8 cellular contexts compared by ENCODE assay signal in the genomic region with DNA sequence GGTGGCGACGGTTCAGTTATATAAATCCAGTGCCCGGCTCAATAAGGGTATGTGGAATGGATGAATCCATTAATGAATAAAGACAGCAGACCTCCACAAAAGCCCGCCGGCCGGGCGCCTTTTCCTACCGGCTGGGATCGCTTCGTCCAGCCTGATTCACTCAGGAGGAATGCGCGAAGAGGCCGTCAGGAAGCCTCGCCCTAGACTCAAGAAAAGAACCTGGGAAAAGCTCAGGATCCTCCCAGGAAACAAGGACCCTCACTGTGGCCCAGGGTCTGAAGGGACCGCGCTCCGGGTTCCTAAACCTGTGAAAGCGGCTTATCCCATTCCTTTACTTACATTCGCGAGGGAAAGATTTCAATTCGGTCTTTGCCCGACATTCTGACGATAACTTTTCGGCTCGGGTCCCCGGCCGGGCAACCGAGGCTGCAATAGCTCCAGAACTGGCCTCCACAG. TPM values are rescaled to one million over a fixed set of nuclear protein-coding genes. Genes with fewer than 3 reads are reported as not detected.
DNase-seq lines count a peak whose midpoint lies in the region; ATAC-seq, FAIRE-seq and TF ChIP-seq lines count a peak whose summit lies in the region.

No MANE protein-coding gene starts in this region.

- H3K9me3 ChIP-seq in HepG2 (ENCODE audit: low read length), result no peaks in the 10 kb centered on the region
- H3K9me3 ChIP-seq in upper lobe of right lung, result no peaks in the 10 kb centered on the region

- CTCF ChIA-PET in HepG2 (lab: Yijun Ruan, JAX; ENCODE audit: low intra/inter-chr PET ratio, low total read pairs), result no interaction called here

- POLR2A ChIA-PET in HepG2 (lab: Yijun Ruan, JAX), result interaction anchor here (0.8 to 1.2 kb wide), 5 partner anchors 18 to 457 kb away, joined by 3 to 8 read pairs (median 3); a partner anchor contains a TSS

- WGBS in HepG2 (ENCODE audit: low lambda C conversion rate), result 5% methylated on average over 14 of the region's 28 CpGs

- H3K27ac ChIP-seq in HepG2 (ENCODE audit: extremely low read length, insufficient read depth, low read length) (peak overlapping the region; percentile 64), upper lobe of right lung (peak overlapping the region; percentile 96)

- DNase-seq in DMS 273 (lab: John Stamatoyannopoulos, UW; ENCODE audit: unreplicated experiment) (peak; percentile 61), DMS 273 treated with DMSO at 0.1 percent for 48 hours (lab: John Stamatoyannopoulos, UW) (no peak), LoVo (ENCODE audit: low spot score) (peak; percentile 46), bronchial epithelial cell (ENCODE audit: low read depth) (peak; percentile 61), HepG2 (ENCODE audit: low spot score) (peak; percentile 3), upper lobe of right lung (no peak), SHP77 (lab: John Stamatoyannopoulos, UW) (no peak), NCI-H1092 (lab: John Stamatoyannopoulos, UW) (no peak)

- H3K36me3 ChIP-seq in bronchial epithelial cell (ENCODE audit: control insufficient read depth, insufficient read depth, low read length), result peaks cover 3% of the 10 kb centered on the region
- peaks cover 1 to 4% of the 10 kb centered on the region in 2 experiments; a peak in 2 of 5 replicates for H3K36me3 ChIP-seq in HepG2 (replicated peaks in 1 of 2; ENCODE audit: control insufficient read depth in 1 of 2, insufficient read depth in 2 of 2, low read length in 2 of 2)
- peaks cover 6% of the 10 kb centered on the region for H3K36me3 ChIP-seq in upper lobe of right lung

- no peak for FAIRE-seq in bronchial epithelial cell (lab: Jason Lieb, UNC)
- no peak for FAIRE-seq in HepG2 (lab: Jason Lieb, UNC)

- H3K79me2 ChIP-seq in HepG2 (ENCODE audit: insufficient read depth, low read length), result peaks cover 59% of the 10 kb centered on the region

- peak overlapping the region; percentile 64 for H3K4me3 ChIP-seq in bronchial epithelial cell (ENCODE audit: low read depth, low read length)
- H3K4me3 ChIP-seq in HepG2 (replicated peaks in 1 of 3; ENCODE audit: insufficient read depth in 1 of 3, low read depth in 2 of 3, low read length in 3 of 3), result peak overlapping the region; percentile 80 to 93 (median 89)
- peak overlapping the region; percentile 86 for H3K4me3 ChIP-seq in upper lobe of right lung

- TF ChIP-seq POLR2A in HepG2 (IDR thresholded peaks at IDR 0.05; ENCODE audit: insufficient read depth in 1 of 2, low read depth in 2 of 2, low read length in 2 of 2), result no peak; a peak in 1 of 4 replicates

- H3K27me3 ChIP-seq in bronchial epithelial cell (ENCODE audit: control insufficient read depth, insufficient read depth, low read length), result no peaks in the 10 kb centered on the region
- no peaks in the 10 kb centered on the region; a peak in 1 of 5 replicates for H3K27me3 ChIP-seq in HepG2 (ENCODE audit: control insufficient read depth in 1 of 2, insufficient read depth in 2 of 2, low read length in 2 of 2)
- H3K27me3 ChIP-seq in upper lobe of right lung, result no peaks in the 10 kb centered on the region

- no peak overlapping the region for H2AFZ ChIP-seq in HepG2 (ENCODE audit: low read length)

- ATAC-seq in HepG2, result peak; percentile 23
- no peak for ATAC-seq in upper lobe of right lung

- intact Hi-C loops in HepG2 (cut with micrococcal nuclease; ENCODE audit: unreplicated experiment) (no loop called here), upper lobe of right lung (cut with DNase I) (no loop called here)

- in situ Hi-C loops in HepG2 (cut with HindIII; ENCODE audit: extremely low pct_ligation_motif_present, low pct_unique_long_range_greater_than_20kb), result no loop called here

- no peak for TF ChIP-seq RAD21 in HepG2 (CRISPR knock-in tag; IDR thresholded peaks at IDR 0.05)

- peak overlapping the region; percentile 89 for H3K9ac ChIP-seq in HepG2 (ENCODE audit: insufficient read depth, low read depth, low read length)

- peak overlapping the region; percentile 76 for H3K4me2 ChIP-seq in HepG2 (ENCODE audit: low read depth, low read length)

- TF ChIP-seq EP300 in HepG2 (IDR thresholded peaks at IDR 0.05; ENCODE audit: low read depth in 2 of 2, low read length in 2 of 2), result no peak
- TF ChIP-seq EP300 in HepG2 (CRISPR knock-in tag; IDR thresholded peaks at IDR 0.05; ENCODE audit: borderline replicate concordance), result no peak

- peaks cover 43% of the 10 kb centered on the region for H3K4me1 ChIP-seq in HepG2 (ENCODE audit: insufficient read depth, low read length)
- peaks cover 49% of the 10 kb centered on the region for H3K4me1 ChIP-seq in upper lobe of right lung

- peaks cover 9% of the 10 kb centered on the region; the same call in 1 of the 2 replicates for H4K20me1 ChIP-seq in HepG2 (ENCODE audit: insufficient read depth, low read length)

- BruUV-seq in HepG2 (replicated peaks; lab: Mats Ljungman, UMichigan), result TSS peak; percentile 66

- TF ChIP-seq CTCF in bronchial epithelial cell (IDR thresholded peaks at IDR 0.05; ENCODE audit: insufficient read depth, low read length, severe bottlenecking) (no peak), HepG2 (CRISPR knock-in tag; IDR thresholded peaks at IDR 0.05) (no peak), upper lobe of right lung (IDR thresholded peaks at IDR 0.05) (no peak)

RNA-seq across cellular contexts. Expression of a gene that starts 0.3 kb away (rescaled TPM):
- total RNA-seq in bronchial epithelial cell (126 and 155 TPM in 2 replicates), HepG2 (2016; rRNA removed; fragmentation: Illumina TruSeq; extraction: Trizol) (53.9 and 70.9 TPM in 2 replicates), upper lobe of right lung (67.8 TPM)
- total RNA-seq in HepG2 (2016; cell fraction: cytosol; rRNA removed; fragmentation: Illumina TruSeq; extraction: Trizol; ENCODE audit: low read depth), result 14.1 and 14.4 TPM in 2 replicates
- total RNA-seq in HepG2 (2016; cell fraction: insoluble cytoplasmic fraction; rRNA removed; fragmentation: Illumina TruSeq; extraction: Trizol), result 56.3 and 81.7 TPM in 2 replicates
- 24.1 and 24.3 TPM in 2 replicates for total RNA-seq in HepG2 (2016; cell fraction: membrane; rRNA removed; fragmentation: Illumina TruSeq; extraction: Trizol)
- total RNA-seq in HepG2 (2016; cell fraction: nucleus; rRNA removed; fragmentation: Illumina TruSeq; extraction: Trizol), result 38.4 and 39.1 TPM in 2 replicates
- polyA plus RNA-seq in HepG2 (2011; rRNA removed), result 13.8 and 16.8 TPM in 2 replicates
- 8.5 and 12.6 TPM in 2 replicates for polyA plus RNA-seq in HepG2 (2011; cell fraction: cytosol; rRNA removed)
- polyA plus RNA-seq in HepG2 (2011; cell fraction: nucleus; rRNA removed), result 2.8 and 5.5 TPM in 2 replicates
- polyA plus RNA-seq in HepG2 (2012), result 11.4 and 15.8 TPM in 2 replicates
- polyA plus RNA-seq in HepG2 (2016; cell fraction: cytosol; fragmentation: Illumina TruSeq; extraction: Trizol; ENCODE audit: low read depth), result 8.2 and 12.5 TPM in 2 replicates
- polyA plus RNA-seq in HepG2 (2016; cell fraction: insoluble cytoplasmic fraction; fragmentation: Illumina TruSeq; extraction: Trizol; ENCODE audit: low read depth), result 59.2 and 77.2 TPM in 2 replicates
- polyA plus RNA-seq in HepG2 (2016; cell fraction: membrane; fragmentation: Illumina TruSeq; extraction: Trizol; ENCODE audit: low read depth), result 14.9 and 19.0 TPM in 2 replicates
- polyA plus RNA-seq in HepG2 (2016; cell fraction: nucleus; fragmentation: Illumina TruSeq; extraction: Trizol; ENCODE audit: insufficient read depth, low read depth), result 26.0 and 30.8 TPM in 2 replicates
- 12.2 and 45.3 TPM in 2 replicates for polyA minus RNA-seq in HepG2 (2011; rRNA and poly(A)+ RNA removed; ENCODE audit: low replicate concordance)
- polyA minus RNA-seq in HepG2 (2011; cell fraction: cytosol; rRNA and poly(A)+ RNA removed), result 14.9 and 15.7 TPM in 2 replicates
- polyA minus RNA-seq in HepG2 (2011; cell fraction: nucleus; rRNA and poly(A)+ RNA removed), result 31.9 and 39.3 TPM in 2 replicates

RNA-seq across cellular contexts. Expression of a gene that starts 0.8 kb away (rescaled TPM):
- total RNA-seq in bronchial epithelial cell, result 356 and 395 TPM in 2 replicates
- 246 and 389 TPM in 2 replicates for total RNA-seq in HepG2 (2016; rRNA removed; fragmentation: Illumina TruSeq; extraction: Trizol)
- 59.3 and 60.0 TPM in 2 replicates for total RNA-seq in HepG2 (2016; cell fraction: cytosol; rRNA removed; fragmentation: Illumina TruSeq; extraction: Trizol; ENCODE audit: low read depth)
- total RNA-seq in HepG2 (2016; cell fraction: insoluble cytoplasmic fraction; rRNA removed; fragmentation: Illumina TruSeq; extraction: Trizol), result 252 and 396 TPM in 2 replicates
- total RNA-seq in HepG2 (2016; cell fraction: membrane; rRNA removed; fragmentation: Illumina TruSeq; extraction: Trizol), result 74.9 and 81.0 TPM in 2 replicates
- total RNA-seq in HepG2 (2016; cell fraction: nucleus; rRNA removed; fragmentation: Illumina TruSeq; extraction: Trizol), result 59.4 and 61.7 TPM in 2 replicates
- 40.7 and 49.1 TPM in 2 replicates for polyA plus RNA-seq in HepG2 (2011; rRNA removed)
- 27.7 and 40.2 TPM in 2 replicates for polyA plus RNA-seq in HepG2 (2011; cell fraction: cytosol; rRNA removed)
- 9.8 and 13.1 TPM in 2 replicates for polyA plus RNA-seq in HepG2 (2011; cell fraction: nucleus; rRNA removed)
- polyA plus RNA-seq in HepG2 (2012), result 106 and 109 TPM in 2 replicates
- polyA plus RNA-seq in HepG2 (2016; cell fraction: cytosol; fragmentation: Illumina TruSeq; extraction: Trizol; ENCODE audit: low read depth), result 54.1 and 56.5 TPM in 2 replicates
- polyA plus RNA-seq in HepG2 (2016; cell fraction: insoluble cytoplasmic fraction; fragmentation: Illumina TruSeq; extraction: Trizol; ENCODE audit: low read depth), result 301 and 323 TPM in 2 replicates
- 52.2 and 52.4 TPM in 2 replicates for polyA plus RNA-seq in HepG2 (2016; cell fraction: membrane; fragmentation: Illumina TruSeq; extraction: Trizol; ENCODE audit: low read depth)
- polyA plus RNA-seq in HepG2 (2016; cell fraction: nucleus; fragmentation: Illumina TruSeq; extraction: Trizol; ENCODE audit: insufficient read depth, low read depth), result 79.2 and 81.5 TPM in 2 replicates
- 11.1 and 67.7 TPM in 2 replicates for polyA minus RNA-seq in HepG2 (2011; rRNA and poly(A)+ RNA removed; ENCODE audit: low replicate concordance)
- polyA minus RNA-seq in HepG2 (2011; cell fraction: cytosol; rRNA and poly(A)+ RNA removed), result 39.7 and 43.5 TPM in 2 replicates
- polyA minus RNA-seq in HepG2 (2011; cell fraction: nucleus; rRNA and poly(A)+ RNA removed), result 23.6 and 30.6 TPM in 2 replicates
- 80.1 TPM for total RNA-seq in upper lobe of right lung

RNA-seq across cellular contexts. Expression of a gene that starts 52.6 kb away (rescaled TPM):
- total RNA-seq in bronchial epithelial cell, result 20.4 and 111 TPM in 2 replicates
- 1.5 and 1.9 TPM in 2 replicates for total RNA-seq in HepG2 (2016; rRNA removed; fragmentation: Illumina TruSeq; extraction: Trizol)
- not detected in 2 replicates for total RNA-seq in HepG2 (2016; cell fraction: cytosol; rRNA removed; fragmentation: Illumina TruSeq; extraction: Trizol; ENCODE audit: low read depth)
- 1.4 and 2.0 TPM in 2 replicates for total RNA-seq in HepG2 (2016; cell fraction: insoluble cytoplasmic fraction; rRNA removed; fragmentation: Illumina TruSeq; extraction: Trizol)
- 0.65 and 0.77 TPM in 2 replicates for total RNA-seq in HepG2 (2016; cell fraction: membrane; rRNA removed; fragmentation: Illumina TruSeq; extraction: Trizol)
- total RNA-seq in HepG2 (2016; cell fraction: nucleus; rRNA removed; fragmentation: Illumina TruSeq; extraction: Trizol), result 0.53 and 0.66 TPM in 2 replicates
- 0.26 and 0.51 TPM in 2 replicates for polyA plus RNA-seq in HepG2 (2011; rRNA removed)
- 0.12 and 0.54 TPM in 2 replicates for polyA plus RNA-seq in HepG2 (2011; cell fraction: cytosol; rRNA removed)
- polyA plus RNA-seq in HepG2 (2011; cell fraction: nucleus; rRNA removed), result 0.12 TPM in 1 of 2 replicates, not detected in the other
- 0.19 and 0.78 TPM in 2 replicates for polyA plus RNA-seq in HepG2 (2012)
- 0.18 and 0.21 TPM in 2 replicates for polyA plus RNA-seq in HepG2 (2016; cell fraction: cytosol; fragmentation: Illumina TruSeq; extraction: Trizol; ENCODE audit: low read depth)
- polyA plus RNA-seq in HepG2 (2016; cell fraction: insoluble cytoplasmic fraction; fragmentation: Illumina TruSeq; extraction: Trizol; ENCODE audit: low read depth), result 2.5 and 2.9 TPM in 2 replicates
- 0.47 and 0.62 TPM in 2 replicates for polyA plus RNA-seq in HepG2 (2016; cell fraction: membrane; fragmentation: Illumina TruSeq; extraction: Trizol; ENCODE audit: low read depth)
- polyA plus RNA-seq in HepG2 (2016; cell fraction: nucleus; fragmentation: Illumina TruSeq; extraction: Trizol; ENCODE audit: insufficient read depth, low read depth), result 0.80 and 1.6 TPM in 2 replicates
- 30.6 TPM in 1 of 2 replicates, not detected in the other for polyA minus RNA-seq in HepG2 (2011; rRNA and poly(A)+ RNA removed; ENCODE audit: low replicate concordance)
- 0.99 TPM in 1 of 2 replicates, not detected in the other for polyA minus RNA-seq in HepG2 (2011; cell fraction: cytosol; rRNA and poly(A)+ RNA removed)
- polyA minus RNA-seq in HepG2 (2011; cell fraction: nucleus; rRNA and poly(A)+ RNA removed), result not detected in 2 replicates
- 2.5 TPM for total RNA-seq in upper lobe of right lung

Comparison
In these comparisons a context has a peak if more than half of its experiments do, and no peak if none do; other contexts are left out.
1. DNase-seq: peak in DMS 273 (single experiment), LoVo (single experiment), bronchial epithelial cell (single experiment) and HepG2 (single experiment); none in DMS 273 treated with DMSO at 0.1 percent for 48 hours (single experiment), upper lobe of right lung (single experiment), SHP77 (0 of 2) and NCI-H1092 (single experiment).
2. Peak in every context shown above with its lines, with median percentiles within 50 percentile points of each other: H3K4me3 ChIP-seq.